Comparison of ENCODE assay signal across 9 cellular contexts in genomic region chr18:55586841-55587240, GRCh38. TPM values are rescaled to one million over a fixed set of nuclear protein-coding genes. Genes with fewer than 3 reads are reported as not detected.
DNase-seq lines count a peak whose midpoint lies in the region; ATAC-seq and TF ChIP-seq lines count a peak whose summit lies in the region.
"Had no signal": no experiment of that assay in that cellular context is flagged by ENCODE, and none has a peak within 500 bp of the region (broad histone marks: within the 10 kb centered on the region; RNA-seq: fewer than 3 reads in every experiment).

No MANE protein-coding gene starts in this region.

- H3K27ac Mint-ChIP-seq in T-helper 17 cell = no peak overlapping the region

- H3K4me3 ChIP-seq in cardiac muscle cell (peak overlapping the region; percentile 96), skeletal muscle tissue (ENCODE audit: low read length in 3 of 3) (peak overlapping the region; percentile 68 to 76 (median 76))

- H3K27me3 ChIP-seq in cardiac muscle cell = no peaks in the 10 kb centered on the region
- H3K27me3 ChIP-seq in skeletal muscle tissue (ENCODE audit: control insufficient read depth in 3 of 3, insufficient read depth in 3 of 3, low read length in 3 of 3) = no peaks in the 10 kb centered on the region

- intact Hi-C loops in left cardiac atrium (cut with DNase I) = loop anchor here (5.0 to 10.0 kb wide), 8 partner anchors 62 to 352 kb away; no protein-coding TSS in a partner anchor

- H3K27me3 Mint-ChIP-seq in T-helper 17 cell = peaks cover 71% of the 10 kb centered on the region

- H3K9me3 ChIP-seq in cardiac muscle cell (ENCODE audit: low read depth) (no peaks in the 10 kb centered on the region), T-helper 17 cell (ENCODE audit: control insufficient read depth, low read length, poor library complexity, severe bottlenecking) (peaks cover 3% of the 10 kb centered on the region), skeletal muscle tissue (ENCODE audit: control insufficient read depth in 3 of 3, low read length in 3 of 3) (no peaks in the 10 kb centered on the region)

- H3K36me3 Mint-ChIP-seq in T-helper 17 cell (ENCODE audit: low read depth) = peaks cover 3% of the 10 kb centered on the region
- H3K36me3 Mint-ChIP-seq: activated naive CD4-positive, alpha-beta T cell treated with anti-CD3 and anti-CD28 coated beads, Interleukin-2, amount 50 U/mL, for 24 hours had no signal

- DNase-seq in cardiac muscle cell (ENCODE audit: low read depth in 1 of 2, low spot score in 1 of 2) (peak in 1 of 2 donors; percentile 59), left cardiac atrium (no peak), T-helper 17 cell (no peak), glomerular visceral epithelial cell (ENCODE audit: extremely low spot score) (peak; percentile 12), HuH-7.5 (ENCODE audit: low spot score) (no peak), ACHN (no peak)

- no peak for TF ChIP-seq CTCF in cardiac muscle cell (IDR thresholded peaks at IDR 0.05; ENCODE audit: low read depth, low read length)

- no peaks in the 10 kb centered on the region for H3K36me3 ChIP-seq in cardiac muscle cell
- H3K36me3 ChIP-seq in skeletal muscle tissue (ENCODE audit: control insufficient read depth in 3 of 3, insufficient read depth in 3 of 3, low read length in 3 of 3) = peaks cover 0 to 4% (median 0%) of the 10 kb centered on the region in 3 donors

- H3K4me3 Mint-ChIP-seq in T-helper 17 cell = peak overlapping the region; percentile 80

- H3K4me1 Mint-ChIP-seq in T-helper 17 cell = peaks cover 7% of the 10 kb centered on the region

- in situ Hi-C loops in ACHN (cut with HindIII; ENCODE audit: low pct_ligation_motif_present, low pct_unique_long_range_greater_than_20kb, low sequenced_read_pairs) = no loop called here

- H3K4me1 ChIP-seq in cardiac muscle cell (ENCODE audit: low read depth) (peaks cover 23% of the 10 kb centered on the region), skeletal muscle tissue (ENCODE audit: control insufficient read depth in 3 of 3, insufficient read depth in 3 of 3, low read length in 3 of 3) (peaks cover 11 to 27% (median 23%) of the 10 kb centered on the region in 3 donors)

- ATAC-seq in left cardiac atrium (no peak), T-helper 17 cell (no peak), HG02642 (IDR thresholded peaks at IDR 0.05; ENCODE audit: poor library complexity, unreplicated experiment) (no peak)

- H3K27ac ChIP-seq in cardiac muscle cell (no peak overlapping the region), skeletal muscle tissue (ENCODE audit: low read depth, low read length) (peak overlapping the region; percentile 79)

- H3K9ac ChIP-seq in skeletal muscle tissue (ENCODE audit: low read depth in 1 of 3, low read length in 3 of 3) = peak overlapping the region; percentile 36 to 79 (median 52)

RNA-seq across cellular contexts. Expression of gene TCF4, which starts 1.2 kb away (rescaled TPM):
- total RNA-seq in cardiac muscle cell (51.4 and 59.2 TPM in 2 replicates), left cardiac atrium (10 to 100 TPM; 58.5 to 77.4 TPM), T-helper 17 cell (1 to 10 TPM; 2.9 to 4.8 TPM), skeletal muscle tissue (205 TPM)
- polyA plus RNA-seq in cardiac muscle cell = 33.6 and 38.3 TPM in 2 replicates
